8 cellular contexts compared by ENCODE assay signal in the genomic region with DNA sequence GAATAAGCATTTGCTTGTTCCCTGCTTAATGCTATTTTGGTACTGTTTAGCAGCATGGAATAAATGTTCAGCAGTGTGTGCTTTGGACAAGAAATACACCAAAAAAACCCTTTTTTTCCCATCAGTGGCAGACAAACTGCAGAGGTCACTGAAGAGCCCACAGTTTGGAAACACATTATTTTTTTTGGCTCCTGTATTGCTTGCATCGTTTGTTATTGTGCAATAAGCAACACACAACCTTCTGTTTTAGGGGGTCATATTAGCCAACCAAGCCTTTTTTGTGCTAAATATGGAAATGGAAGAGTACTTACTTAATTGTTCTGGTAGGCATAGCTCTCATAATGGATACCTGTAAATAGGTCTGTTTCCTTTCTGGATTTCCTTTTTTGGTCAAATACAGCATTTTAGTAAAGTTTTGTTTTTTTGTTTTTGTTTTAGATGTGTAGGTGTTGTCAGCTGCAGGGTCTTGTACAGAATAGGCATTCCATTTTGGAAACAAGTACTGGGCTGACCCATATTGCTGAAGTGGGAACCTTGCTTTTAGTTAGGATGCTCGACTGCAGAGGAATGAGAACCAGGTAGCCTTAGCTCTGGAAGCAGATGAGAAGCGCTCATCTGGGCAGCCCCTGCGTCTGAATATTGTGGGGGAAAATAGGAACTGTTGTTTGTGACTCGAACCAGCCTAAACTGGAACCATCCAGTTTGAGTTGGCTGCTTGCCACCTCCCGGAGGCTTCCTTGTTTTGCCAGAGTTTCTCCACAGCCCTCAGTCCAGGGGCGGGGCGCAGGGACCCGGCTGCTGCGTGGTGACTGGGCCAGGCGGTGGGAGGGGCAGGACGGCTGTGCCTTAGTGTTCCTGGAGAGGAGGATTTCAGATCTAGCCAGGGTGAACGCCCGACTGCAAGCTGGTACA. TPM values are rescaled to one million over a fixed set of nuclear protein-coding genes. Genes with fewer than 3 reads are reported as not detected.
DNase-seq lines count a peak whose midpoint lies in the region; ATAC-seq and TF ChIP-seq lines count a peak whose summit lies in the region.

No MANE protein-coding gene starts in this region.

- H3K27me3 Mint-ChIP-seq in activated CD8-positive, alpha-beta T cell treated with anti-CD3 and anti-CD28 coated beads, Interleukin-2, amount 10 ng/mL, durations not matched to agents 7 days and 5 days (ENCODE audit: low read depth), result no peaks in the 10 kb centered on the region

- H3K27me3 ChIP-seq in fibroblast of lung (ENCODE audit: control insufficient read depth, insufficient read depth, low read length) (no peaks in the 10 kb centered on the region), stomach smooth muscle (ENCODE audit: control insufficient read depth in 1 of 2, insufficient read depth in 2 of 2, low read length in 2 of 2) (no peaks in the 10 kb centered on the region)

- no peaks in the 10 kb centered on the region for H3K9me3 ChIP-seq in fibroblast of lung (ENCODE audit: control insufficient read depth, insufficient read depth, low read depth, low read length)
- no peaks in the 10 kb centered on the region for H3K9me3 ChIP-seq in stomach smooth muscle (ENCODE audit: control insufficient read depth in 2 of 2, low read length in 2 of 2)

- peak; percentile 97 for DNase-seq in DMS79 (lab: John Stamatoyannopoulos, UW)
- peak; percentile 84 for DNase-seq in NCI-H345 treated with DMSO at 0.1 percent for 48 hours (lab: John Stamatoyannopoulos, UW; ENCODE audit: unreplicated experiment)
- DNase-seq in activated CD8-positive, alpha-beta T cell treated with anti-CD3 and anti-CD28 coated beads, Interleukin-2, amount 10 ng/mL, durations not matched to agents 7 days and 5 days, result peak; percentile 39
- DNase-seq in fibroblast of lung (ENCODE audit: low read depth in 2 of 2), result peak; percentile 89 to 97
- DNase-seq in mucosa of gallbladder (ENCODE audit: low spot score), result peak; percentile 98

- peaks cover 40% of the 10 kb centered on the region for H3K36me3 Mint-ChIP-seq in activated CD8-positive, alpha-beta T cell treated with anti-CD3 and anti-CD28 coated beads, Interleukin-2, amount 10 ng/mL, durations not matched to agents 7 days and 5 days (ENCODE audit: low read depth)

- no peaks in the 10 kb centered on the region for H4K20me1 ChIP-seq in fibroblast of lung (ENCODE audit: control insufficient read depth, extremely low read depth, insufficient read depth, low read length)

- CTCF ChIA-PET in activated CD8-positive, alpha-beta T cell treated with anti-CD3 and anti-CD28 coated beads, Interleukin-2, amount 10 ng/mL, durations not matched to agents 7 days and 5 days (lab: Charles Lee), result interaction anchor here (1.3 to 1.4 kb wide), 2 partner anchors 9 to 94 kb away, joined by 3 read pairs; no protein-coding TSS in a partner anchor

- H3K27ac Mint-ChIP-seq in activated CD8-positive, alpha-beta T cell treated with anti-CD3 and anti-CD28 coated beads, Interleukin-2, amount 10 ng/mL, durations not matched to agents 7 days and 5 days, result no peak overlapping the region

- H3K4me2 ChIP-seq in fibroblast of lung (ENCODE audit: extremely low read depth, insufficient read depth, low read length), result peak overlapping the region; percentile 90

- H2AFZ ChIP-seq in fibroblast of lung (ENCODE audit: low read length), result no peak overlapping the region

- ATAC-seq in HG02642 (IDR thresholded peaks at IDR 0.05; ENCODE audit: poor library complexity, unreplicated experiment), result peak; percentile 64
- peak; percentile 63 for ATAC-seq in activated CD8-positive, alpha-beta T cell treated with anti-CD3 and anti-CD28 coated beads, Interleukin-2, amount 10 ng/mL, durations not matched to agents 7 days and 5 days
- no peak for ATAC-seq in GM19328 (IDR thresholded peaks at IDR 0.05; ENCODE audit: unreplicated experiment)

- peak; percentile 28 to 47 for TF ChIP-seq CTCF in fibroblast of lung (conservative IDR thresholded peaks at IDR 0.05 in 1 of 2, IDR thresholded peaks at IDR 0.05 in 1 of 2; ENCODE audit: low read depth in 1 of 2, low read length in 2 of 2)

- H3K9ac ChIP-seq in fibroblast of lung (ENCODE audit: insufficient read depth, low read length), result peak overlapping the region; percentile 67
- H3K9ac ChIP-seq in stomach smooth muscle (ENCODE audit: low read length in 2 of 2), result peak overlapping the region; percentile 54 to 89

- no peak overlapping the region for H3K4me3 Mint-ChIP-seq in activated CD8-positive, alpha-beta T cell treated with anti-CD3 and anti-CD28 coated beads, Interleukin-2, amount 10 ng/mL, durations not matched to agents 7 days and 5 days

- no peaks in the 10 kb centered on the region for H3K36me3 ChIP-seq in fibroblast of lung (ENCODE audit: control insufficient read depth, insufficient read depth, low read length)
- H3K36me3 ChIP-seq in stomach smooth muscle (ENCODE audit: control insufficient read depth in 2 of 2, insufficient read depth in 2 of 2, low read length in 2 of 2), result no peaks in the 10 kb centered on the region

- POLR2A ChIA-PET in activated CD8-positive, alpha-beta T cell treated with anti-CD3 and anti-CD28 coated beads, Interleukin-2, amount 10 ng/mL, durations not matched to agents 7 days and 5 days (lab: Charles Lee), result no interaction called here

- H3K27ac ChIP-seq in fibroblast of lung (ENCODE audit: insufficient read depth, low read length) (peak overlapping the region; percentile 93), stomach smooth muscle (ENCODE audit: low read length) (peak overlapping the region; percentile 96)

- H3K4me1 Mint-ChIP-seq in activated CD8-positive, alpha-beta T cell treated with anti-CD3 and anti-CD28 coated beads, Interleukin-2, amount 10 ng/mL, durations not matched to agents 7 days and 5 days (ENCODE audit: low read depth), result peaks cover 43% of the 10 kb centered on the region

- H3K79me2 ChIP-seq in fibroblast of lung (ENCODE audit: control insufficient read depth, insufficient read depth, low read length), result peaks cover 70% of the 10 kb centered on the region

- H3K4me1 ChIP-seq in fibroblast of lung (ENCODE audit: control insufficient read depth, extremely low read depth, insufficient read depth, low read length) (peaks cover 15% of the 10 kb centered on the region), stomach smooth muscle (ENCODE audit: control insufficient read depth, insufficient read depth, low read length) (peaks cover 20% of the 10 kb centered on the region)

- H3K4me3 ChIP-seq in fibroblast of lung (replicated peaks in 1 of 4; ENCODE audit: control extremely low read depth in 1 of 4, insufficient read depth in 1 of 4, low read depth in 3 of 4, low read length in 4 of 4), result peak overlapping the region; percentile 36 to 78 (median 50)
- peak overlapping the region; percentile 74 to 76 for H3K4me3 ChIP-seq in stomach smooth muscle (ENCODE audit: low read length in 2 of 2)

- H3K9me3 Mint-ChIP-seq in activated CD8-positive, alpha-beta T cell treated with anti-CD3 and anti-CD28 coated beads, Interleukin-2, amount 10 ng/mL, durations not matched to agents 7 days and 5 days (ENCODE audit: insufficient read depth), result no peaks in the 10 kb centered on the region

RNA-seq across cellular contexts. Expression of gene SPEN, which starts 38.5 kb away (rescaled TPM):
- total RNA-seq in activated CD8-positive, alpha-beta T cell treated with anti-CD3 and anti-CD28 coated beads, Interleukin-2, amount 10 ng/mL, durations not matched to agents 7 days and 5 days, result 10 to 100 TPM; 65.0 to 66.3 TPM
- 11.0 and 11.9 TPM in 2 replicates for total RNA-seq in fibroblast of lung
- 3.8 and 5.1 TPM in 2 replicates for polyA plus RNA-seq in fibroblast of lung
- polyA plus RNA-seq in fibroblast of lung (2012), result 13.7 and 17.6 TPM in 2 replicates
- 31.8 and 47.9 TPM in 2 replicates for polyA minus RNA-seq in fibroblast of lung (ENCODE audit: low replicate concordance)
- 44.5 TPM for total RNA-seq in mucosa of gallbladder

Comparison
In these comparisons a context has a peak if more than half of its experiments do, and no peak if none do; other contexts are left out.
1. DNase-seq: peak in every context shown above with its lines; median percentile 98 in mucosa of gallbladder; 97 in DMS79; 93 in fibroblast of lung; 84 in NCI-H345 treated with DMSO at 0.1 percent for 48 hours; 39 in activated CD8-positive, alpha-beta T cell treated with anti-CD3 and anti-CD28 coated beads, Interleukin-2, amount 10 ng/mL, durations not matched to agents 7 days and 5 days.